Comparison of ENCODE assay signal across 16 cellular contexts in the genomic region with DNA sequence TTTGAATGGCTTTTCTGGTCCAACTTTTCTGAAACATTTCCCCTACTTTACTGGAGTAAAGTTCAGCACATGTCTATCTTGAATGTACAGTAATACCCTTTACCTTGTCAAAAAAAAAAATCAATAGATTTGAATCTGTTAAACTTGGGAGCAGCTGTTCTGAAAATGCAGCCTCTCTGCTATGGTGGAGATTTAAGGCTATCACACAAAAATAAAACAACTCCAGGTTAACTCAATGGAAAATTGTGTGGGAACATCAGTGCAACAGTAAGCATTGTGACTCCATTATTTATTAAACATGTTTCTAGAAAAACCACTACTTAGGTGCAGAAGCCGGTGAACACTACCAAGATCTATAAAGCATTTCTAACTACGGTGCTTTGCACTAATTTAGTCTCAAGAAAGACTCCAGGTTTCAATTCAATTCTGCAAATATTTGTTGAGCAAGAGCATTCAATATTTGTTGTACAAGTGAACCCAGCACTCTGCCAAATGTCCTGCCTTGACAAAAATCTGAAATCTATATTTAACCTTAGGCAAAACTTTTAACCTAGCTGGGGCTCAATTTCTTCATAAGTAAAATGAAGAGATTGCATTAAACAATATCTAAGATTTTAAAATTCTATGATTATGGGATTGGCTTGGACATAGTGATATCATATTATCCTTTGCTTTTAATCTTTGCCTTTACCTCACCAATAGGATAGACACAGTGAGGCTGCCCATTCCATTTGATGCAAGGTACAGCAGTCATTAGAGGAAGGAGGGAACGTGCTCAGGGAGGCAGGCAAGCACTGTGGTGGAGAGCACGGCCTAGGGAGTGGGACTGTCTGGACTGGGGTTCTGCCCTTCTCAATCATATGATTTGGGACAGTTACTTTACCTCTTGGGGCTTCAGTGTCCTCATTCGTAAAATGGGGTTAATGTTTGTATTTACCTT.
A peak's percentile ranks its signal among the peaks of the same experiment; 100 is the strongest.
DNase-seq lines count a peak whose midpoint lies in the region; ATAC-seq, FAIRE-seq and TF ChIP-seq lines count a peak whose summit lies in the region.
"Had no signal": no experiment of that assay in that cellular context is flagged by ENCODE, and none has a peak within 500 bp of the region (broad histone marks: within the 10 kb centered on the region; RNA-seq: fewer than 3 reads in every experiment).

No MANE protein-coding gene starts in this region.

- WGBS in pancreas, 2 donors = 49 to 50% methylated on average over 5 of the region's 5 CpGs
- WGBS in hepatocyte (ENCODE audit: low lambda C conversion rate, missing lambda C conversion rate) = 70% methylated on average over 5 of the region's 5 CpGs

- H3K9me2 ChIP-seq in hepatocyte (replicated peaks; ENCODE audit: insufficient read depth) = no peaks in the 10 kb centered on the region

- H3K4me1 ChIP-seq in pancreas = peaks cover 4 to 13% (median 7%) of the 10 kb centered on the region in 3 donors
- no peaks in the 10 kb centered on the region for H3K4me1 ChIP-seq in hepatocyte (ENCODE audit: insufficient read depth)
- H3K4me1 ChIP-seq in osteoblast (ENCODE audit: insufficient read depth, low read length) = peaks cover 8% of the 10 kb centered on the region

- H3K36me3 ChIP-seq in pancreas (no peaks in the 10 kb centered on the region), hepatocyte (replicated peaks; ENCODE audit: insufficient read depth, low read depth) (no peaks in the 10 kb centered on the region), osteoblast (ENCODE audit: insufficient read depth, low read length) (no peaks in the 10 kb centered on the region)

- peak; percentile 81 for FAIRE-seq in GM12892 (lab: Jason Lieb, UNC)
- FAIRE-seq in pancreas (lab: Jason Lieb, UNC) = no peak
- FAIRE-seq: D721Med, H54 had no signal

- no peak for TF ChIP-seq CTCF in pancreas (IDR thresholded peaks at IDR 0.05)
- no peak for TF ChIP-seq CTCF in hepatocyte (IDR thresholded peaks at IDR 0.05; ENCODE audit: poor library complexity)
- TF ChIP-seq CTCF in foreskin fibroblast (IDR thresholded peaks at IDR 0.05; ENCODE audit: low read depth, low read length) = no peak
- no peak for TF ChIP-seq CTCF in osteoblast (IDR thresholded peaks at IDR 0.05; ENCODE audit: extremely low read depth, low read depth, low read length)

- H3K4me2 ChIP-seq in hepatocyte = no peak overlapping the region
- H3K4me2 ChIP-seq in osteoblast (ENCODE audit: insufficient read depth, low read length) = no peak overlapping the region

- no peak for TF ChIP-seq POLR2A in GM12892 (IDR thresholded peaks at IDR 0.05; ENCODE audit: low read depth, low read length)

- intact Hi-C loops in pancreas (cut with DNase I) = no loop called here

- ATAC-seq in left lobe of liver (peak; percentile 85), pancreas (peak; percentile 41 to 87 (median 66))
- ATAC-seq: HCT116 had no signal

- H3K4me3 ChIP-seq in pancreas (no peak overlapping the region), hepatocyte (no peak overlapping the region), foreskin fibroblast (ENCODE audit: low read depth in 1 of 2, low read length in 2 of 2) (no peak overlapping the region), osteoblast (ENCODE audit: insufficient read depth, low read length) (no peak overlapping the region)

- H3K27me3 ChIP-seq in pancreas (no peaks in the 10 kb centered on the region), hepatocyte (no peaks in the 10 kb centered on the region), osteoblast (ENCODE audit: insufficient read depth, low read length) (no peaks in the 10 kb centered on the region)

- DNase-seq in GM12892 (ENCODE audit: insufficient read length) = no peak
- DNase-seq in NCI-H69 (lab: John Stamatoyannopoulos, UW) = peak; percentile 71
- DNase-seq in left lobe of liver (ENCODE audit: low spot score) = no peak
- no peak for DNase-seq in pancreas
- no peak for DNase-seq in hepatocyte (ENCODE audit: low spot score)
- no peak for DNase-seq in foreskin fibroblast
- no peak for DNase-seq in osteoblast (ENCODE audit: insufficient read length, low spot score, missing footprints)
- no peak for DNase-seq in NOMO-1 treated with dmso at 0.1 percent for 144 hours (lab: John Stamatoyannopoulos, UW; ENCODE audit: unreplicated experiment)
- DNase-seq: C1 segment of cervical spinal cord, COR-L47, DMS153, DMS79 treated with DMSO at 0.1 percent for 48 hours, EL had no signal

- no peaks in the 10 kb centered on the region for H4K20me1 ChIP-seq in hepatocyte (ENCODE audit: insufficient read depth, poor library complexity, severe bottlenecking)
- H4K20me1 ChIP-seq in osteoblast (ENCODE audit: insufficient read depth, low read length) = no peaks in the 10 kb centered on the region

- H3K9me3 ChIP-seq in pancreas = no peaks in the 10 kb centered on the region
- no peaks in the 10 kb centered on the region for H3K9me3 ChIP-seq in hepatocyte (ENCODE audit: low read depth)
- H3K9me3 ChIP-seq in osteoblast (ENCODE audit: low read depth, low read length) = no peaks in the 10 kb centered on the region

- H3K27ac ChIP-seq in pancreas = no peak overlapping the region
- H3K27ac ChIP-seq in hepatocyte = no peak overlapping the region
- no peak overlapping the region for H3K27ac ChIP-seq in osteoblast (ENCODE audit: low read depth, low read length)

- no peaks in the 10 kb centered on the region for H3K79me2 ChIP-seq in hepatocyte
- no peaks in the 10 kb centered on the region for H3K79me2 ChIP-seq in osteoblast (ENCODE audit: insufficient read depth, low read length)

- H2AFZ ChIP-seq in hepatocyte (no peak overlapping the region), osteoblast (ENCODE audit: low read length) (no peak overlapping the region)
